In genomic region chr1:196030455-196030854, GRCh38 we compare ENCODE assay signal across 26 cellular contexts.
DNase-seq lines count a peak whose midpoint lies in the region; FAIRE-seq and TF ChIP-seq lines count a peak whose summit lies in the region.
"Had no signal": no experiment of that assay in that cellular context is flagged by ENCODE, and none has a peak within 500 bp of the region (broad histone marks: within the 10 kb centered on the region; RNA-seq: fewer than 3 reads in every experiment).

No MANE protein-coding gene starts in this region.

- H3K79me1 ChIP-seq in H1 (ENCODE audit: low read depth, low read length): no peaks in the 10 kb centered on the region

- H3K27ac ChIP-seq in H1 (ENCODE audit: low read depth, low read length): no peak overlapping the region
- H3K27ac ChIP-seq: 22Rv1; A549; BLaER1 treated with 17β-estradiol and CSF1 and Interleukin-3, amounts not matched to agents 10 nM and 100 nM; C4-2B had no signal

- H3K9ac ChIP-seq in H1 (replicated peaks in 1 of 4; ENCODE audit: extremely low read depth in 1 of 4, low read depth in 3 of 4, low read length in 3 of 4): no peak overlapping the region
- H3K9ac ChIP-seq: BLaER1 treated with 17β-estradiol and CSF1 and Interleukin-3, amounts not matched to agents 10 nM and 100 nM had no signal

- no peaks in the 10 kb centered on the region for H3K36me3 Mint-ChIP-seq in activated CD4-positive, alpha-beta T cell treated with anti-CD3 and anti-CD28 coated beads, Interleukin-2, amount 10 ng/mL, durations not matched to agents 7 days and 5 days (ENCODE audit: low read depth)
- H3K36me3 Mint-ChIP-seq: CD8-positive, alpha-beta T cell had no signal

- H3K27me3 ChIP-seq in H1 (replicated peaks in 1 of 4; ENCODE audit: control insufficient read depth in 3 of 4, extremely low read depth in 1 of 4, insufficient read depth in 3 of 4, low read length in 3 of 4): peaks cover 0 to 1% (median 0%) of the 10 kb centered on the region in 4 experiments; a peak in 1 of 7 replicates
- H3K27me3 ChIP-seq: BLaER1 treated with 17β-estradiol and CSF1 and Interleukin-3, amounts not matched to agents 10 nM and 100 nM had no signal

- DNase-seq in D721Med (ENCODE audit: insufficient read length, low spot score): no peak
- no peak for DNase-seq in H1 (ENCODE audit: low read depth in 1 of 2, low spot score in 2 of 2)
- no peak for DNase-seq in activated naive CD4-positive, alpha-beta T cell treated with Interleukin-2 at 50 U/mL for 16 hours
- no peak for DNase-seq in activated CD4-positive, alpha-beta T cell treated with anti-CD3 and anti-CD28 coated beads, Interleukin-2, amount 10 ng/mL, durations not matched to agents 7 days and 5 days
- DNase-seq in NCI-H2107 treated with DMSO at 0.1 percent for 48 hours (lab: John Stamatoyannopoulos, UW; ENCODE audit: unreplicated experiment): no peak
- DNase-seq: AML-193; Caco-2; Calu3; CD4-positive, alpha-beta T cell; CD8-positive, alpha-beta T cell; DMS 273 treated with DMSO at 0.1 percent for 48 hours; DMS153; DMS53; DMS79; DND-41; EL; GDM1 had no signal

- no peak overlapping the region for H3K4me2 ChIP-seq in H1 (ENCODE audit: insufficient read depth in 1 of 2, low read depth in 2 of 2, low read length in 2 of 2)
- H3K4me2 ChIP-seq: A549; BLaER1 treated with 17β-estradiol and CSF1 and Interleukin-3, amounts not matched to agents 10 nM and 100 nM had no signal

- no peak overlapping the region for H2AK5ac ChIP-seq in H1 (ENCODE audit: low read depth, low read length)

- no peak for TF ChIP-seq POLR2A in H1 (IDR thresholded peaks at IDR 0.05; ENCODE audit: control extremely low read depth in 1 of 2, low read depth in 2 of 2, low read length in 2 of 2)

- H2AFZ ChIP-seq in H1 (ENCODE audit: low read length): peak overlapping the region; percentile 85; the same call in 1 of the 2 replicates

- no peak overlapping the region for H4K91ac ChIP-seq in H1 (replicated peaks; ENCODE audit: insufficient read length, low read length)

- H3K79me2 ChIP-seq in H1 (ENCODE audit: control insufficient read depth in 1 of 2, insufficient read depth in 2 of 2, low read length in 2 of 2): no peaks in the 10 kb centered on the region

- H3K9me3 Mint-ChIP-seq in activated CD4-positive, alpha-beta T cell treated with anti-CD3 and anti-CD28 coated beads, Interleukin-2, amount 10 ng/mL, durations not matched to agents 7 days and 5 days: no peaks in the 10 kb centered on the region
- H3K9me3 Mint-ChIP-seq: CD4-positive, alpha-beta T cell had no signal

- TF ChIP-seq EP300 in H1 (IDR thresholded peaks at IDR 0.05; ENCODE audit: borderline replicate concordance in 1 of 2, low read depth in 2 of 2, low read length in 2 of 2): no peak

- no peaks in the 10 kb centered on the region for H3K36me3 ChIP-seq in H1 (ENCODE audit: control insufficient read depth in 2 of 4, insufficient read depth in 4 of 4, low read length in 3 of 4)
- H3K36me3 ChIP-seq: BLaER1 treated with 17β-estradiol and CSF1 and Interleukin-3, amounts not matched to agents 10 nM and 100 nM had no signal

- H3K14ac ChIP-seq in H1 (ENCODE audit: insufficient read length): no peak overlapping the region

- H3K27ac Mint-ChIP-seq in activated CD4-positive, alpha-beta T cell treated with anti-CD3 and anti-CD28 coated beads, Interleukin-2, amount 10 ng/mL, durations not matched to agents 7 days and 5 days: no peak overlapping the region
- H3K27ac Mint-ChIP-seq: B cell; CD4-positive, alpha-beta T cell; CD8-positive, alpha-beta T cell had no signal

- no peak overlapping the region for H2BK15ac ChIP-seq in H1 (ENCODE audit: low read length)

- H3K4ac ChIP-seq in H1 (replicated peaks; ENCODE audit: insufficient read length, low read depth, low read length): no peak overlapping the region

- CTCF ChIA-PET in H1 (lab: Charles Lee; ENCODE audit: partially characterized antibody): interaction anchor here (0.8 kb wide), 1 partner anchor 9 kb away, joined by 3 read pairs; no protein-coding TSS in a partner anchor
- CTCF ChIA-PET in activated CD4-positive, alpha-beta T cell treated with anti-CD3 and anti-CD28 coated beads, Interleukin-2, amount 10 ng/mL, durations not matched to agents 7 days and 5 days (lab: Charles Lee): no interaction called here

- no peak overlapping the region for H3K23ac ChIP-seq in H1 (ENCODE audit: insufficient read length)

- no peak overlapping the region for H3K4me3 Mint-ChIP-seq in activated CD4-positive, alpha-beta T cell treated with anti-CD3 and anti-CD28 coated beads, Interleukin-2, amount 10 ng/mL, durations not matched to agents 7 days and 5 days
- H3K4me3 Mint-ChIP-seq: B cell; CD4-positive, alpha-beta T cell; CD8-positive, alpha-beta T cell had no signal

- H4K20me1 ChIP-seq in H1 (replicated peaks in 1 of 2; ENCODE audit: control insufficient read depth in 1 of 2, insufficient read depth in 2 of 2, low read length in 2 of 2): no peaks in the 10 kb centered on the region
- H4K20me1 ChIP-seq: BLaER1 treated with 17β-estradiol and CSF1 and Interleukin-3, amounts not matched to agents 10 nM and 100 nM had no signal

- H2BK20ac ChIP-seq in H1 (ENCODE audit: low read length): no peak overlapping the region

- H3K4me3 ChIP-seq in H1 (ENCODE audit: extremely low read depth in 1 of 4, insufficient read depth in 2 of 4, low read depth in 3 of 4, low read length in 4 of 4): no peak overlapping the region
- H3K4me3 ChIP-seq: A549; BLaER1 treated with 17β-estradiol and CSF1 and Interleukin-3, amounts not matched to agents 10 nM and 100 nM; GM12878 had no signal

- H3K4me1 ChIP-seq in H1 (replicated peaks in 1 of 4; ENCODE audit: control insufficient read depth in 3 of 4, insufficient read depth in 4 of 4, low read length in 3 of 4): peaks cover 0 to 3% (median 0%) of the 10 kb centered on the region in 4 experiments; a peak in 1 of 7 replicates
- H3K4me1 ChIP-seq: A549; BLaER1 treated with 17β-estradiol and CSF1 and Interleukin-3, amounts not matched to agents 10 nM and 100 nM; Caco-2 had no signal

- H3K23me2 ChIP-seq in H1 (ENCODE audit: low read depth, low read length): no peaks in the 10 kb centered on the region

- WGBS in H1 (ENCODE audit: extremely low coverage in 1 of 2, insufficient coverage in 1 of 2, insufficient read length in 1 of 2, insufficient replicate concordance in 2 of 2, low coverage in 1 of 2, low lambda C conversion rate in 2 of 2, missing lambda C conversion rate in 1 of 2), 2 experiments: 90% methylated on average over 1 of the region's 1 CpG; no CpG with 5 or more reads in 1 of the 2 experiments

- H3K9me3 ChIP-seq in H1 (ENCODE audit: insufficient read depth in 2 of 2, low read depth in 1 of 2, low read length in 1 of 2): no peaks in the 10 kb centered on the region
- H3K9me3 ChIP-seq: A549; BLaER1 treated with 17β-estradiol and CSF1 and Interleukin-3, amounts not matched to agents 10 nM and 100 nM; Caco-2 had no signal

- no peak for TF ChIP-seq RAD21 in H1 (IDR thresholded peaks at IDR 0.05 in 1 of 2, conservative IDR thresholded peaks at IDR 0.05 in 1 of 2; ENCODE audit: low read depth in 2 of 2, low read length in 2 of 2)

- H4K5ac ChIP-seq in H1 (ENCODE audit: insufficient read length, low read depth, low read length): no peak overlapping the region

- POLR2A ChIA-PET in H1 (lab: Charles Lee; ENCODE audit: partially characterized antibody): interaction anchor here (1.0 kb wide), 1 partner anchor 27 kb away, joined by 3 read pairs; no protein-coding TSS in a partner anchor
- POLR2A ChIA-PET in activated CD4-positive, alpha-beta T cell treated with anti-CD3 and anti-CD28 coated beads, Interleukin-2, amount 10 ng/mL, durations not matched to agents 7 days and 5 days (lab: Charles Lee): no interaction called here

- H2BK120ac ChIP-seq in H1 (replicated peaks; ENCODE audit: low read depth, low read length): no peak overlapping the region

- TF ChIP-seq CTCF in D721Med (IDR thresholded peaks at IDR 0.05; ENCODE audit: insufficient read depth, missing control alignments) (no peak), H1 (IDR thresholded peaks at IDR 0.05; ENCODE audit: control extremely low read depth in 1 of 3, insufficient read depth in 1 of 3, low read depth in 1 of 3, low read length in 3 of 3) (no peak)

- H3K56ac ChIP-seq in H1 (replicated peaks; ENCODE audit: insufficient read length, low read depth, low read length): no peak overlapping the region

- H4K8ac ChIP-seq in H1 (ENCODE audit: extremely low read depth, insufficient read depth, low read length): no peak overlapping the region

- H3K18ac ChIP-seq in H1 (ENCODE audit: extremely low read depth, low read length): no peak overlapping the region

- H3K27me3 Mint-ChIP-seq in activated CD4-positive, alpha-beta T cell treated with anti-CD3 and anti-CD28 coated beads, Interleukin-2, amount 10 ng/mL, durations not matched to agents 7 days and 5 days: no peaks in the 10 kb centered on the region
- H3K27me3 Mint-ChIP-seq: B cell; CD4-positive, alpha-beta T cell had no signal

- no peak overlapping the region for H2BK5ac ChIP-seq in H1 (ENCODE audit: low read depth, low read length)

- H2BK12ac ChIP-seq in H1 (ENCODE audit: low read depth, low read length): no peak overlapping the region

- FAIRE-seq in D721Med (lab: Jason Lieb, UNC) (peak; percentile 70), TTC549 (lab: Jason Lieb, UNC) (peak; percentile 68), H1 (lab: Jason Lieb, UNC) (no peak)
- FAIRE-seq: GM12878, GM12892, GM19239 had no signal

- H3K4me1 Mint-ChIP-seq in activated CD4-positive, alpha-beta T cell treated with anti-CD3 and anti-CD28 coated beads, Interleukin-2, amount 10 ng/mL, durations not matched to agents 7 days and 5 days: no peaks in the 10 kb centered on the region
- H3K4me1 Mint-ChIP-seq: B cell had no signal

TF ChIP-seq in H1, 55 proteins besides CTCF, POLR2A, EP300 and RAD21:
- TF ChIP-seq NRF1 (IDR thresholded peaks at IDR 0.05; ENCODE audit: low read depth, low read length): no peak
- TF ChIP-seq FOSL1 (IDR thresholded peaks at IDR 0.05; ENCODE audit: insufficient read depth, low read depth, low read length): no peak
- TF ChIP-seq YY1 (IDR thresholded peaks at IDR 0.05; ENCODE audit: low read depth, low read length): no peak
- no peak for TF ChIP-seq CHD1 (IDR thresholded peaks at IDR 0.05; ENCODE audit: low read depth, low read length)
- TF ChIP-seq SP4 (IDR thresholded peaks at IDR 0.05; ENCODE audit: low read length): no peak
